ENCODE assay signal across 10 cellular contexts in genomic region chr3:50620420-50620819, GRCh38. TPM values are rescaled to one million over a fixed set of nuclear protein-coding genes. Genes with fewer than 3 reads are reported as not detected.
A peak's percentile ranks its signal among the peaks of the same experiment; 100 is the strongest.
DNase-seq lines count a peak whose midpoint lies in the region; ATAC-seq and TF ChIP-seq lines count a peak whose summit lies in the region.
"Had no signal": no experiment of that assay in that cellular context is flagged by ENCODE, and none has a peak within 500 bp of the region (broad histone marks: within the 10 kb centered on the region; RNA-seq: fewer than 3 reads in every experiment).

No MANE protein-coding gene starts in this region.

- no peaks in the 10 kb centered on the region for H3K9me3 ChIP-seq in osteoblast (ENCODE audit: low read depth, low read length)
- H3K9me3 ChIP-seq: vagina had no signal

- peak in 1 of 2 donors; percentile 18 for DNase-seq in activated T-cell treated with anti-CD3 and anti-CD28 coated beads, Interleukin-2, amount 50 U/mL, for 72 hours
- DNase-seq in activated T-cell treated with anti-CD3 and anti-CD28 coated beads for 4 hours, result no peak
- peak; percentile 99 for DNase-seq in SKM-1 treated with dmso at 0.1 percent for 144 hours (lab: John Stamatoyannopoulos, UW; ENCODE audit: unreplicated experiment)
- no peak for DNase-seq in epithelial cell of prostate (ENCODE audit: low read depth, low spot score)
- no peak for DNase-seq in osteoblast (ENCODE audit: insufficient read length, low spot score, missing footprints)
- no peak for DNase-seq in DMS153 treated with DMSO at 0.1 percent for 48 hours (lab: John Stamatoyannopoulos, UW; ENCODE audit: unreplicated experiment)
- DNase-seq: NCI-H1105 treated with DMSO at 0.1 percent for 48 hours had no signal

- H3K4me3 ChIP-seq in osteoblast (ENCODE audit: insufficient read depth, low read length), result no peak overlapping the region
- H3K4me3 ChIP-seq: vagina had no signal

- peaks cover 3 to 17% of the 10 kb centered on the region in 2 donors for H3K36me3 Mint-ChIP-seq in activated T-cell treated with anti-CD3 and anti-CD28 coated beads, Interleukin-2, amount 50 U/mL, for 72 hours (ENCODE audit: insufficient read depth in 2 of 2)
- peaks cover 18% of the 10 kb centered on the region for H3K36me3 Mint-ChIP-seq in stimulated activated memory B cell treated with anti-CD40 and anti-IgM and Interleukin-4, amounts not matched to agents 10 μg/mL and 1 μg/mL and 100 μg/mL, for 72 hours

- peaks cover 2% of the 10 kb centered on the region for H3K36me3 ChIP-seq in osteoblast (ENCODE audit: insufficient read depth, low read length)
- H3K36me3 ChIP-seq: vagina had no signal

- H3K4me3 Mint-ChIP-seq in activated T-cell treated with anti-CD3 and anti-CD28 coated beads, Interleukin-2, amount 50 U/mL, for 72 hours, result peak overlapping the region; percentile 97 to 100
- H3K4me3 Mint-ChIP-seq in stimulated activated memory B cell treated with anti-CD40 and anti-IgM and Interleukin-4, amounts not matched to agents 10 μg/mL and 1 μg/mL and 100 μg/mL, for 72 hours, result no peak overlapping the region

- H3K27ac ChIP-seq in epithelial cell of prostate, result peak overlapping the region; percentile 7
- no peak overlapping the region for H3K27ac ChIP-seq in osteoblast (ENCODE audit: low read depth, low read length)
- H3K27ac ChIP-seq: vagina had no signal

- peak overlapping the region; percentile 79 for H3K27ac Mint-ChIP-seq in activated T-cell treated with anti-CD3 and anti-CD28 coated beads, Interleukin-2, amount 50 U/mL, for 72 hours
- H3K27ac Mint-ChIP-seq in stimulated activated memory B cell treated with anti-CD40 and anti-IgM and Interleukin-4, amounts not matched to agents 10 μg/mL and 1 μg/mL and 100 μg/mL, for 72 hours, result peak overlapping the region; percentile 20

- H3K9me3 Mint-ChIP-seq in activated T-cell treated with anti-CD3 and anti-CD28 coated beads, Interleukin-2, amount 50 U/mL, for 72 hours, result no peaks in the 10 kb centered on the region
- H3K9me3 Mint-ChIP-seq in stimulated activated memory B cell treated with anti-CD40 and anti-IgM and Interleukin-4, amounts not matched to agents 10 μg/mL and 1 μg/mL and 100 μg/mL, for 72 hours, result no peaks in the 10 kb centered on the region

- H3K4me1 Mint-ChIP-seq in activated T-cell treated with anti-CD3 and anti-CD28 coated beads, Interleukin-2, amount 50 U/mL, for 72 hours (ENCODE audit: low read depth), result peaks cover 82% of the 10 kb centered on the region
- H3K4me1 Mint-ChIP-seq in stimulated activated memory B cell treated with anti-CD40 and anti-IgM and Interleukin-4, amounts not matched to agents 10 μg/mL and 1 μg/mL and 100 μg/mL, for 72 hours, result peaks cover 73% of the 10 kb centered on the region

- no peak overlapping the region for H2AFZ ChIP-seq in osteoblast (ENCODE audit: low read length)

- no peaks in the 10 kb centered on the region for H3K27me3 Mint-ChIP-seq in activated T-cell treated with anti-CD3 and anti-CD28 coated beads, Interleukin-2, amount 50 U/mL, for 72 hours (ENCODE audit: low read depth)
- H3K27me3 Mint-ChIP-seq in stimulated activated memory B cell treated with anti-CD40 and anti-IgM and Interleukin-4, amounts not matched to agents 10 μg/mL and 1 μg/mL and 100 μg/mL, for 72 hours, result no peaks in the 10 kb centered on the region

- peaks cover 64% of the 10 kb centered on the region for H3K79me2 ChIP-seq in osteoblast (ENCODE audit: insufficient read depth, low read length)

- peaks cover 37% of the 10 kb centered on the region for H3K4me1 ChIP-seq in osteoblast (ENCODE audit: insufficient read depth, low read length)

- no peaks in the 10 kb centered on the region for H4K20me1 ChIP-seq in osteoblast (ENCODE audit: insufficient read depth, low read length)

- no peak for TF ChIP-seq CTCF in osteoblast (IDR thresholded peaks at IDR 0.05; ENCODE audit: extremely low read depth, low read depth, low read length)

- no peak for ATAC-seq in activated T-cell treated with anti-CD3 and anti-CD28 coated beads, Interleukin-2, amount 50 U/mL, for 72 hours (replicated peaks in 1 of 2)
- no peak for ATAC-seq in stimulated activated memory B cell treated with anti-CD40 and anti-IgM and Interleukin-4, amounts not matched to agents 10 μg/mL and 1 μg/mL and 100 μg/mL, for 72 hours
- ATAC-seq in GM18498 (IDR thresholded peaks at IDR 0.05; ENCODE audit: unreplicated experiment), result no peak

- H3K27me3 ChIP-seq in osteoblast (ENCODE audit: insufficient read depth, low read length), result no peaks in the 10 kb centered on the region
- H3K27me3 ChIP-seq: vagina had no signal

- no peak overlapping the region for H3K4me2 ChIP-seq in osteoblast (ENCODE audit: insufficient read depth, low read length)

RNA-seq across cellular contexts. Expression of gene MAPKAPK3, which starts 3.5 kb away (rescaled TPM):
- total RNA-seq in activated T-cell treated with anti-CD3 and anti-CD28 coated beads, Interleukin-2, amount 50 U/mL, for 72 hours, result 100 to 1,000 TPM; 116 to 129 TPM
- total RNA-seq in osteoblast, result 56.5 and 66.6 TPM in 2 replicates

RNA-seq across cellular contexts. Expression of gene CISH, which starts 8.8 kb away (rescaled TPM):
- 100 to 1,000 TPM; 242 to 271 TPM for total RNA-seq in activated T-cell treated with anti-CD3 and anti-CD28 coated beads, Interleukin-2, amount 50 U/mL, for 72 hours
- 1.1 and 1.2 TPM in 2 replicates for total RNA-seq in osteoblast

RNA-seq across cellular contexts. Expression of gene HEMK1, which starts 51.1 kb away (rescaled TPM):
- 10 to 100 TPM; 54.5 to 64.6 TPM for total RNA-seq in activated T-cell treated with anti-CD3 and anti-CD28 coated beads, Interleukin-2, amount 50 U/mL, for 72 hours
- total RNA-seq in osteoblast, result 8.5 and 8.7 TPM in 2 replicates

RNA-seq across cellular contexts. Expression of gene C3orf18, which starts 52.9 kb away (rescaled TPM):
- total RNA-seq in activated T-cell treated with anti-CD3 and anti-CD28 coated beads, Interleukin-2, amount 50 U/mL, for 72 hours, result 10 to 100 TPM; 22.7 to 32.5 TPM
- total RNA-seq in osteoblast, result 17.7 and 18.8 TPM in 2 replicates

RNA-seq across cellular contexts. Expression of gene DOCK3, which starts 54.3 kb away (rescaled TPM):
- total RNA-seq in activated T-cell treated with anti-CD3 and anti-CD28 coated beads, Interleukin-2, amount 50 U/mL, for 72 hours, result 1 to 10 TPM; 7.2 to 9.7 TPM
- total RNA-seq in osteoblast, result 0.29 and 0.36 TPM in 2 replicates

Comparison
In these comparisons a context has a peak if more than half of its experiments do, and no peak if none do; other contexts are left out.
1. RNA of gene CISH, which starts 8.8 kb away (total RNA-seq): 242 to 271 TPM in activated T-cell treated with anti-CD3 and anti-CD28 coated beads, Interleukin-2, amount 50 U/mL, for 72 hours; 1.1 to 1.2 TPM in osteoblast; every median in the first group is over 100 times any median in the second.